Comparison of ENCODE assay signal across 24 cellular contexts in the genomic region with DNA sequence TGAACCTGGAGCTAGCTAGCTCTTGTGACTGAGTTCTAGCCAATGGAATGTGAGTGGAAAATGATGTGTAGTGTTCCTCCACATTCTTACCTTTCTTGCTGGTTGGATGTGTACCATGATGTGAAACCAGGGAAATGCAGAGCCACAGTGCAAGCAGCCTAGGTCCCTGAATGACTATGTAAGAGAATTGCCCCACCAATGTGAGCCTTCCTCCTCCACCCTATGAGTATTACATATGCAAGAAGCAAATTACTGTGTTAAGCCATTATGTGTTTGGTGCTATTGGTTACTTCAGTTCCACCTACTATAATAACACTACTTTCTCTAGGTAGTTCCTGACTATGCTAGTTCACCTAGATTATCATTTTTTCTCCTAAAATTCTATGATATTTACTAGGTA. TPM values are rescaled to one million over a fixed set of nuclear protein-coding genes. Genes with fewer than 3 reads are reported as not detected.
DNase-seq lines count a peak whose midpoint lies in the region; ATAC-seq and TF ChIP-seq lines count a peak whose summit lies in the region.
"Had no signal": no experiment of that assay in that cellular context is flagged by ENCODE, and none has a peak within 500 bp of the region (broad histone marks: within the 10 kb centered on the region; RNA-seq: fewer than 3 reads in every experiment).

No MANE protein-coding gene starts in this region.

- H3K9me3 ChIP-seq in IMR-90 (ENCODE audit: control insufficient read depth, insufficient read depth, low read length) (no peaks in the 10 kb centered on the region), mucosa of descending colon (no peaks in the 10 kb centered on the region), endodermal cell (ENCODE audit: control insufficient read depth, low read length) (no peaks in the 10 kb centered on the region)
- H3K9me3 ChIP-seq: MG63 had no signal

- H3K9ac ChIP-seq in IMR-90 (ENCODE audit: low read depth, low read length) (no peak overlapping the region), endodermal cell (ENCODE audit: extremely low read depth, low read length, poor library complexity, severe bottlenecking) (no peak overlapping the region)

- H3K27ac ChIP-seq in IMR-90 (ENCODE audit: insufficient read depth, low read length) (no peak overlapping the region), endodermal cell (ENCODE audit: low read depth, low read length) (no peak overlapping the region)
- H3K27ac ChIP-seq: PC-9 had no signal

- no peak overlapping the region for H2BK5ac ChIP-seq in IMR-90 (ENCODE audit: low read depth, low read length, poor library complexity, severe bottlenecking)

- H4K20me1 ChIP-seq in IMR-90 (ENCODE audit: insufficient read depth, low read length) = peaks cover 4% of the 10 kb centered on the region; the same call in 1 of the 2 replicates

- CTCF ChIA-PET in IMR-90 (lab: Yijun Ruan, JAX) = no interaction called here

- DNase-seq in activated naive CD8-positive, alpha-beta T cell treated with anti-CD3 and anti-CD28 coated beads for 36 hours = no peak
- DNase-seq in IMR-90 = no peak
- DNase-seq in activated naive CD8-positive, alpha-beta T cell treated with anti-CD3 and anti-CD28 coated beads, Interleukin-2, amount 50 U/mL, for 24 hours = no peak
- no peak for DNase-seq in mucosa of descending colon
- no peak for DNase-seq in endodermal cell
- no peak for DNase-seq in germinal center (ENCODE audit: low spot score)
- DNase-seq: Caco-2; CD4-positive, alpha-beta T cell; DMS 273 treated with DMSO at 0.1 percent for 48 hours; DMS79 treated with DMSO at 0.1 percent for 48 hours; H9; HFFc6; MG63; NCI-H1436; NCI-H187 treated with DMSO at 0.1 percent for 48 hours; NCI-H2227 treated with DMSO at 0.1 percent for 48 hours; NCI-H510A; NCI-H748 treated with DMSO at 0.1 percent for 48 hours; PC-9; RPMI8226; SHP77 had no signal

- H2AK5ac ChIP-seq in IMR-90 (ENCODE audit: low read depth, low read length) = peak overlapping the region; percentile 47

- no peak overlapping the region for H2BK20ac ChIP-seq in IMR-90 (ENCODE audit: low read depth, low read length)

- TF ChIP-seq CTCF in IMR-90 (conservative IDR thresholded peaks at IDR 0.05; ENCODE audit: low read depth, low read length) (no peak), mucosa of descending colon (IDR thresholded peaks at IDR 0.05) (no peak), endodermal cell (conservative IDR thresholded peaks at IDR 0.05) (no peak)

- H3K14ac ChIP-seq in IMR-90 (replicated peaks; ENCODE audit: low read depth, low read length) = peak overlapping the region; percentile 33; the same call in 1 of the 2 replicates

- H3K27me3 Mint-ChIP-seq in activated naive CD8-positive, alpha-beta T cell = no peaks in the 10 kb centered on the region
- no peaks in the 10 kb centered on the region for H3K27me3 Mint-ChIP-seq in activated naive CD8-positive, alpha-beta T cell treated with anti-CD3 and anti-CD28 coated beads for 36 hours
- no peaks in the 10 kb centered on the region for H3K27me3 Mint-ChIP-seq in activated naive CD8-positive, alpha-beta T cell treated with anti-CD3 and anti-CD28 coated beads, Interleukin-2, amount 50 U/mL, for 24 hours
- no peaks in the 10 kb centered on the region for H3K27me3 Mint-ChIP-seq in endodermal cell (ENCODE audit: insufficient read depth)
- H3K27me3 Mint-ChIP-seq: CD4-positive, alpha-beta T cell had no signal

- H3K36me3 Mint-ChIP-seq in activated naive CD8-positive, alpha-beta T cell = peaks cover 13% of the 10 kb centered on the region
- peaks cover 25% of the 10 kb centered on the region for H3K36me3 Mint-ChIP-seq in activated naive CD8-positive, alpha-beta T cell treated with anti-CD3 and anti-CD28 coated beads for 36 hours
- peaks cover 8% of the 10 kb centered on the region for H3K36me3 Mint-ChIP-seq in activated naive CD8-positive, alpha-beta T cell treated with anti-CD3 and anti-CD28 coated beads, Interleukin-2, amount 50 U/mL, for 24 hours (ENCODE audit: low read depth)
- H3K36me3 Mint-ChIP-seq in endodermal cell (ENCODE audit: low read depth) = peaks cover 4% of the 10 kb centered on the region

- no peak overlapping the region; the same call in 1 of the 2 replicates for H2BK120ac ChIP-seq in IMR-90 (ENCODE audit: low read depth, low read length)

- peak overlapping the region; percentile 11 for H3K27ac Mint-ChIP-seq in activated naive CD8-positive, alpha-beta T cell
- no peak overlapping the region for H3K27ac Mint-ChIP-seq in activated naive CD8-positive, alpha-beta T cell treated with anti-CD3 and anti-CD28 coated beads for 36 hours
- H3K27ac Mint-ChIP-seq in activated naive CD8-positive, alpha-beta T cell treated with anti-CD3 and anti-CD28 coated beads, Interleukin-2, amount 50 U/mL, for 24 hours = no peak overlapping the region
- H3K27ac Mint-ChIP-seq in endodermal cell = no peak overlapping the region
- H3K27ac Mint-ChIP-seq: CD4-positive, alpha-beta T cell; H9 had no signal

- H3K23ac ChIP-seq in IMR-90 (ENCODE audit: low read depth, low read length) = 0 out of 2 replicates have a peak overlapping the region, but pooled peaks have one; percentile 10

- no peaks in the 10 kb centered on the region for H3K9me3 Mint-ChIP-seq in activated naive CD8-positive, alpha-beta T cell (ENCODE audit: low read depth)
- H3K9me3 Mint-ChIP-seq in activated naive CD8-positive, alpha-beta T cell treated with anti-CD3 and anti-CD28 coated beads for 36 hours = no peaks in the 10 kb centered on the region
- H3K9me3 Mint-ChIP-seq in activated naive CD8-positive, alpha-beta T cell treated with anti-CD3 and anti-CD28 coated beads, Interleukin-2, amount 50 U/mL, for 24 hours = peaks cover 3% of the 10 kb centered on the region
- no peaks in the 10 kb centered on the region for H3K9me3 Mint-ChIP-seq in endodermal cell
- H3K9me3 Mint-ChIP-seq: CD4-positive, alpha-beta T cell; H9; HFFc6 had no signal

- peaks cover 20 to 36% of the 10 kb centered on the region in 2 experiments for H3K79me1 ChIP-seq in IMR-90 (ENCODE audit: low read depth in 1 of 2, low read length in 2 of 2)

- no peaks in the 10 kb centered on the region for H3K36me3 ChIP-seq in IMR-90 (ENCODE audit: control insufficient read depth, insufficient read depth, low read length)
- H3K36me3 ChIP-seq in mucosa of descending colon (ENCODE audit: low read depth) = no peaks in the 10 kb centered on the region
- H3K36me3 ChIP-seq in endodermal cell (ENCODE audit: control insufficient read depth, insufficient read depth, low read length) = no peaks in the 10 kb centered on the region
- H3K36me3 ChIP-seq: MG63 had no signal

- 0 out of 2 replicates have a peak overlapping the region, but pooled peaks have one; percentile 31 for H4K91ac ChIP-seq in IMR-90 (ENCODE audit: insufficient read depth, low read depth, low read length)

- H3K4me3 Mint-ChIP-seq in activated naive CD8-positive, alpha-beta T cell = no peak overlapping the region
- H3K4me3 Mint-ChIP-seq in activated naive CD8-positive, alpha-beta T cell treated with anti-CD3 and anti-CD28 coated beads for 36 hours = no peak overlapping the region
- H3K4me3 Mint-ChIP-seq in activated naive CD8-positive, alpha-beta T cell treated with anti-CD3 and anti-CD28 coated beads, Interleukin-2, amount 50 U/mL, for 24 hours = no peak overlapping the region
- no peak overlapping the region for H3K4me3 Mint-ChIP-seq in endodermal cell
- H3K4me3 Mint-ChIP-seq: CD4-positive, alpha-beta T cell; H9; HFFc6 had no signal

- H3K27me3 ChIP-seq in IMR-90 (ENCODE audit: control insufficient read depth, insufficient read depth, low read length) (no peaks in the 10 kb centered on the region), endodermal cell (ENCODE audit: control insufficient read depth, insufficient read depth, low read length, poor library complexity, severe bottlenecking) (no peaks in the 10 kb centered on the region)
- H3K27me3 ChIP-seq: MG63 had no signal

- no peak for TF ChIP-seq RAD21 in IMR-90 (IDR thresholded peaks at IDR 0.05; ENCODE audit: low read length)

- H3K18ac ChIP-seq in IMR-90 (ENCODE audit: low read depth, low read length) = peak overlapping the region; percentile 1; the same call in 1 of the 2 replicates

- no peak overlapping the region for H3K56ac ChIP-seq in IMR-90 (ENCODE audit: extremely low read depth, insufficient read depth, low read length)

- dilution Hi-C loops in IMR-90 (cut with HindIII; ENCODE audit: low sequenced_read_pairs, unreplicated experiment) = no loop called here

- H3K4me3 ChIP-seq in IMR-90 (ENCODE audit: insufficient read depth, low read depth, low read length) (no peak overlapping the region), mucosa of descending colon (no peak overlapping the region), endodermal cell (ENCODE audit: low read length) (no peak overlapping the region)
- H3K4me3 ChIP-seq: K562, MG63, PC-9 had no signal

- no TSS peak for BruUV-seq in IMR-90 (replicated peaks; lab: Mats Ljungman, UMichigan)

- ATAC-seq in IMR-90 (ENCODE audit: low read depth) = no peak
- peak; percentile 52 for ATAC-seq in activated naive CD8-positive, alpha-beta T cell treated with anti-CD3 and anti-CD28 coated beads, Interleukin-2, amount 50 U/mL, for 24 hours
- ATAC-seq in mucosa of descending colon = peak; percentile 48
- no peak for ATAC-seq in HG02642 (IDR thresholded peaks at IDR 0.05; ENCODE audit: poor library complexity, unreplicated experiment)
- ATAC-seq: K562 had no signal

- H2BK15ac ChIP-seq in IMR-90 (ENCODE audit: low read depth, low read length) = 0 out of 3 replicates have a peak overlapping the region, but pooled peaks have one; percentile 7

- H3K4me1 Mint-ChIP-seq in activated naive CD8-positive, alpha-beta T cell (ENCODE audit: low read depth) = peaks cover 64% of the 10 kb centered on the region
- peaks cover 41% of the 10 kb centered on the region for H3K4me1 Mint-ChIP-seq in activated naive CD8-positive, alpha-beta T cell treated with anti-CD3 and anti-CD28 coated beads for 36 hours
- H3K4me1 Mint-ChIP-seq in activated naive CD8-positive, alpha-beta T cell treated with anti-CD3 and anti-CD28 coated beads, Interleukin-2, amount 50 U/mL, for 24 hours = peaks cover 44% of the 10 kb centered on the region
- no peaks in the 10 kb centered on the region for H3K4me1 Mint-ChIP-seq in endodermal cell

- no peak overlapping the region for H4K8ac ChIP-seq in IMR-90 (ENCODE audit: low read depth in 2 of 2, low read length in 2 of 2)

- POLR2A ChIA-PET in IMR-90 (lab: Charles Lee; ENCODE audit: unreplicated experiment) = no interaction called here

- peaks cover 11% of the 10 kb centered on the region for H3K4me1 ChIP-seq in IMR-90 (ENCODE audit: control insufficient read depth, insufficient read depth, low read length)
- peaks cover 7% of the 10 kb centered on the region for H3K4me1 ChIP-seq in mucosa of descending colon (ENCODE audit: low read depth)
- H3K4me1 ChIP-seq in endodermal cell (ENCODE audit: control insufficient read depth, insufficient read depth, low read length) = no peaks in the 10 kb centered on the region

- peak overlapping the region; percentile 68; the same call in 1 of the 2 replicates for H4K5ac ChIP-seq in IMR-90 (ENCODE audit: low read depth, low read length)

- H2AFZ ChIP-seq in IMR-90 (replicated peaks; ENCODE audit: low read length, poor library complexity) = no peak overlapping the region
- H2AFZ ChIP-seq: PC-9 had no signal

- in situ Hi-C loops in IMR-90 (cut with MboI; ENCODE audit: low sequenced_read_pairs) = no loop called here

- no peak overlapping the region for H3K4ac ChIP-seq in IMR-90 (ENCODE audit: low read depth, low read length)

- peaks cover 5% of the 10 kb centered on the region for H3K9me1 ChIP-seq in IMR-90 (ENCODE audit: insufficient read depth, low read length)

- TF ChIP-seq POLR2A in IMR-90 (IDR thresholded peaks at IDR 0.05; ENCODE audit: low read depth, low read length) = no peak

- H3K4me2 ChIP-seq in IMR-90 (ENCODE audit: low read depth, low read length) = no peak overlapping the region
- H3K4me2 ChIP-seq: PC-9 had no signal

- no peak overlapping the region for H2AK9ac ChIP-seq in IMR-90 (replicated peaks; ENCODE audit: low read depth, low read length, poor library complexity)

- intact Hi-C loops in IMR-90 (cut with micrococcal nuclease) (no loop called here), mucosa of descending colon (cut with DNase I, micrococcal nuclease) (no loop called here)

RNA-seq across cellular contexts. Expression of gene LCLAT1, which starts 39.6 kb away (rescaled TPM):
- total RNA-seq in activated naive CD8-positive, alpha-beta T cell treated with anti-CD3 and anti-CD28 coated beads for 36 hours = 10 to 100 TPM; 26.6 to 31.5 TPM
- total RNA-seq in IMR-90 (2012; rRNA removed) (11.5 and 18.3 TPM in 2 replicates), mucosa of descending colon (10 to 100 TPM; 18.1 to 27.1 (median 22.2) TPM), endodermal cell (10 to 100 TPM; 30.2 to 34.2 TPM)
- polyA plus RNA-seq in IMR-90 (2012; rRNA removed) = 6.9 and 7.5 TPM in 2 replicates
- 2.3 and 4.8 TPM in 2 replicates for polyA plus RNA-seq in IMR-90 (2012; cell fraction: cytosol; rRNA removed)
- polyA plus RNA-seq in IMR-90 (2012; cell fraction: nucleus; rRNA removed; ENCODE audit: low replicate concordance) = 1.3 and 5.4 TPM in 2 replicates
- 11.5 TPM for polyA plus RNA-seq in endodermal cell (2013, experiment 1 of 2)
- polyA plus RNA-seq in endodermal cell (2013, experiment 2 of 2) = 11.3 TPM

Comparison
In these comparisons a context has a peak if more than half of its experiments do, and no peak if none do; other contexts are left out.
1. ATAC-seq: peak in activated naive CD8-positive, alpha-beta T cell treated with anti-CD3 and anti-CD28 coated beads, Interleukin-2, amount 50 U/mL, for 24 hours (single experiment) and mucosa of descending colon (single experiment); none in IMR-90 (single experiment) and HG02642 (single experiment).